ENCODE assay signal across 8 cellular contexts in genomic region chr6:149897855-149898744, GRCh38. TPM values are rescaled to one million over a fixed set of nuclear protein-coding genes. Genes with fewer than 3 reads are reported as not detected.
DNase-seq lines count a peak whose midpoint lies in the region; ATAC-seq, FAIRE-seq and TF ChIP-seq lines count a peak whose summit lies in the region.

TSS of gene RAET1E (minus strand) at chr6:149898113. CDS start at chr6:149890901, 7,212 bp downstream.

- no peaks in the 10 kb centered on the region for H3K36me3 ChIP-seq in Loucy (ENCODE audit: insufficient read depth, low read length)
- no peaks in the 10 kb centered on the region for H3K36me3 ChIP-seq in breast epithelium

- no peak for FAIRE-seq in A549 (lab: Jason Lieb, UNC)
- no peak for FAIRE-seq in GM19239 (lab: Jason Lieb, UNC)

- H3K4me1 ChIP-seq in A549 (peaks cover 42% of the 10 kb centered on the region), Loucy (ENCODE audit: insufficient read depth, low read length, poor library complexity, severe bottlenecking) (peaks cover 25% of the 10 kb centered on the region), breast epithelium (peaks cover 0 to 6% of the 10 kb centered on the region in 2 donors)

- TF ChIP-seq RAD21 in A549 (conservative IDR thresholded peaks at IDR 0.05 in 1 of 2, IDR thresholded peaks at IDR 0.05 in 1 of 2) = peak; percentile 45 to 55

- no peaks in the 10 kb centered on the region for H3K9me2 ChIP-seq in Loucy (replicated peaks; ENCODE audit: low read depth, low read length)

- no peaks in the 10 kb centered on the region; the same call in 1 of the 2 replicates for H3F3A ChIP-seq in Loucy (ENCODE audit: low read depth)

- 52% methylated on average over 13 of the region's 17 CpGs for WGBS in A549 (ENCODE audit: missing lambda C conversion rate)

- POLR2A ChIA-PET in A549 (lab: Yijun Ruan, JAX) = no interaction called here

- H2AFZ ChIP-seq in Loucy (ENCODE audit: low read length) = no peak within 1 kb of the TSS

- no peak for DNase-seq in A549 (ENCODE audit: low read depth in 1 of 2, low spot score in 1 of 2)
- no peak for DNase-seq in breast epithelium (ENCODE audit: low spot score in 2 of 2)
- DNase-seq in mesenteric fat pad (ENCODE audit: low spot score) = peak; percentile 78
- no peak for DNase-seq in NCI-H187 (lab: John Stamatoyannopoulos, UW)
- no peak for DNase-seq in GM19239 (ENCODE audit: insufficient read length, low spot score)

- ATAC-seq in A549 (peak; percentile 77; a peak in 5 of 6 replicates), GM18867 (IDR thresholded peaks at IDR 0.05; ENCODE audit: unreplicated experiment) (no peak), GM19324 (IDR thresholded peaks at IDR 0.05; ENCODE audit: low FRiP score, unreplicated experiment) (no peak)

- H3K9me3 ChIP-seq in A549 (no peaks in the 10 kb centered on the region), Loucy (ENCODE audit: insufficient read depth, low read depth, low read length) (no peaks in the 10 kb centered on the region), breast epithelium (no peaks in the 10 kb centered on the region)

- H3K79me2 ChIP-seq in Loucy (ENCODE audit: insufficient read depth, low read length) = no peaks in the 10 kb centered on the region

- H3K27me3 ChIP-seq in Loucy (ENCODE audit: insufficient read depth, low read length, poor library complexity, severe bottlenecking) (no peaks in the 10 kb centered on the region), breast epithelium (no peaks in the 10 kb centered on the region)

- no peaks in the 10 kb centered on the region for H4K20me1 ChIP-seq in Loucy (ENCODE audit: insufficient read depth, low read length, poor library complexity, severe bottlenecking)

- peak within 1 kb of the TSS; percentile 51 for H3K9ac ChIP-seq in Loucy (ENCODE audit: low read depth, low read length, poor library complexity, severe bottlenecking)

- TF ChIP-seq EP300 in A549 (IDR thresholded peaks at IDR 0.05) = no peak

- TF ChIP-seq CTCF in A549 (IDR thresholded peaks at IDR 0.05) (peak; percentile 32; the same call in 2 of the 3 replicates), Loucy (conservative IDR thresholded peaks at IDR 0.05; ENCODE audit: low read length) (peak; percentile 46), breast epithelium (IDR thresholded peaks at IDR 0.05) (no peak)

- intact Hi-C loops in breast epithelium (cut with DNase I; ENCODE audit: low total_unique reads) = no loop called here

- H3K4me2 ChIP-seq in A549 (peak within 1 kb of the TSS; percentile 72), Loucy (ENCODE audit: low read depth, low read length, poor library complexity, severe bottlenecking) (peak within 1 kb of the TSS; percentile 63)

- H3K4me3 ChIP-seq in A549 = no peak within 1 kb of the TSS
- H3K4me3 ChIP-seq in Loucy (ENCODE audit: low read length, poor library complexity, severe bottlenecking) = no peak within 1 kb of the TSS
- H3K4me3 ChIP-seq in breast epithelium = peak within 1 kb of the TSS; percentile 28 to 58 (median 41)

- H3K27ac ChIP-seq in A549 = peak within 1 kb of the TSS; percentile 77 to 94
- peak within 1 kb of the TSS; percentile 87 to 92 for H3K27ac ChIP-seq in breast epithelium

- TF ChIP-seq POLR2A in A549 (IDR thresholded peaks at IDR 0.05; ENCODE audit: low read length) (no peak), breast epithelium (IDR thresholded peaks at IDR 0.05) (no peak)

- CTCF ChIA-PET in A549 (lab: Yijun Ruan, JAX) = interaction anchor here (0.7 to 2.5 kb wide), 5 partner anchors 11 to 63 kb away, joined by 3 to 10 read pairs (median 4); no protein-coding TSS in a partner anchor

TF ChIP-seq in A549, 52 proteins besides CTCF, POLR2A, EP300 and RAD21:
- TF ChIP-seq HOXB13 (CRISPR knock-in tag; IDR thresholded peaks at IDR 0.05; ENCODE audit: low read depth) (no peak), GATA3 (IDR thresholded peaks at IDR 0.05; ENCODE audit: borderline replicate concordance) (no peak), SMC3 (IDR thresholded peaks at IDR 0.05) (peak; percentile 35; the same call in 1 of the 3 replicates), MYC (IDR thresholded peaks at IDR 0.05; ENCODE audit: borderline replicate concordance, low read length) (no peak)
TF ChIP-seq in A549: peak in this region for 1.

RNA-seq across cellular contexts. Expression of gene RAET1E, which starts in this region (rescaled TPM):
- polyA plus RNA-seq in A549 (2011; rRNA removed) (2.8 and 4.2 TPM in 2 replicates), A549 (2017; fragmentation: RNase III; extraction: RNeasy Plus Mini Kit Qiagen cat#74134 plus additional on column Dnase treatment) (3.3 to 5.4 TPM (median 4.5 TPM) in 3 replicates)
- 0.66 and 0.98 TPM in 2 replicates for polyA plus RNA-seq in A549 (2012; cell fraction: cytosol; rRNA removed)
- 0.32 and 1.1 TPM in 2 replicates for polyA plus RNA-seq in A549 (2012; cell fraction: nucleus; rRNA removed)
- 0.44 and 2.6 TPM in 2 replicates for polyA minus RNA-seq in A549 (2011; rRNA and poly(A)+ RNA removed)
- total RNA-seq in breast epithelium (1 to 10 TPM in 1 of 3 donors, not detected in 2; 2.0 TPM), mesenteric fat pad (0.29 TPM)

Comparison
In these comparisons a context has a peak if more than half of its experiments do, and no peak if none do; other contexts are left out.
1. Peak in DNase-seq in mesenteric fat pad; RNA of the gene not detected or under 1 TPM.
2. ATAC-seq: peak in A549 (2 of 2); none in GM18867 (single experiment) and GM19324 (single experiment).
3. H3K4me3 ChIP-seq: peak in breast epithelium (3 of 3); none in A549 (single experiment) and Loucy (single experiment).
4. CTCF ChIP-seq: peak in A549 (single experiment) and Loucy (single experiment); none in breast epithelium (0 of 3).